In genomic region chr19:43651758-43652545, GRCh38 we compare ENCODE assay signal across 1 cellular context.
TF ChIP-seq lines count a peak whose summit lies in the region.

No MANE protein-coding gene starts in this region.

TF ChIP-seq in HepG2, 621 proteins besides CTCF, POLR2A, EP300 and RAD21 (continued from another document and continues in another):
- TF ChIP-seq ZNF687 (CRISPR knock-in tag; IDR thresholded peaks at IDR 0.05) (peak; percentile 40; the same call in 1 of the 2 replicates), ZZZ3 (CRISPR knock-in tag; IDR thresholded peaks at IDR 0.05; ENCODE audit: borderline replicate concordance) (no peak), ZNF326 (CRISPR knock-in tag; IDR thresholded peaks at IDR 0.05; ENCODE audit: borderline replicate concordance) (no peak), ZNF720 (CRISPR knock-in tag; IDR thresholded peaks at IDR 0.05) (no peak), ZNF672 (CRISPR knock-in tag; IDR thresholded peaks at IDR 0.05) (no peak), ZNF850 (CRISPR knock-in tag; conservative IDR thresholded peaks at IDR 0.05) (no peak), FOXM1 (CRISPR knock-in tag; IDR thresholded peaks at IDR 0.05) (no peak), ETV5 (CRISPR knock-in tag; IDR thresholded peaks at IDR 0.05; ENCODE audit: borderline replicate concordance) (no peak; the same call in 1 of the 2 replicates), EZH2 (conservative IDR thresholded peaks at IDR 0.05; ENCODE audit: low read depth, low read length) (no peak), PATZ1 (CRISPR knock-in tag; IDR thresholded peaks at IDR 0.05) (peak; percentile 42; the same call in 1 of the 2 replicates), EHMT2 (IDR thresholded peaks at IDR 0.05; ENCODE audit: borderline replicate concordance, low read depth, low read length) (no peak), IKZF5 (CRISPR knock-in tag; IDR thresholded peaks at IDR 0.05) (no peak), PAXIP1 (CRISPR knock-in tag; conservative IDR thresholded peaks at IDR 0.05) (no peak), EED (CRISPR knock-in tag; IDR thresholded peaks at IDR 0.05) (no peak), THRA (CRISPR knock-in tag; IDR thresholded peaks at IDR 0.05; ENCODE audit: borderline replicate concordance) (peak; percentile 72; the same call in 1 of the 2 replicates), U2AF2 (IDR thresholded peaks at IDR 0.05; ENCODE audit: low read depth, low read length) (no peak), ZNF616 (CRISPR knock-in tag; IDR thresholded peaks at IDR 0.05; ENCODE audit: low read depth) (no peak), ZFP36 (IDR thresholded peaks at IDR 0.05; ENCODE audit: borderline replicate concordance, low read depth, low read length, partially characterized antibody) (no peak), MED1 (CRISPR knock-in tag; IDR thresholded peaks at IDR 0.05) (no peak), NFRKB (IDR thresholded peaks at IDR 0.05) (no peak), CSRNP1 (CRISPR knock-in tag; IDR thresholded peaks at IDR 0.05) (no peak), SMARCC2 (IDR thresholded peaks at IDR 0.05) (no peak), ZNF776 (CRISPR knock-in tag; IDR thresholded peaks at IDR 0.05) (no peak), TFE3 (CRISPR knock-in tag; IDR thresholded peaks at IDR 0.05) (no peak), TAF1 (CRISPR knock-in tag; IDR thresholded peaks at IDR 0.05) (no peak; the same call in 1 of the 2 replicates), TARDBP (CRISPR knock-in tag; IDR thresholded peaks at IDR 0.05) (no peak), ZNF790 (CRISPR knock-in tag; IDR thresholded peaks at IDR 0.05; ENCODE audit: borderline replicate concordance) (no peak), ZNF576 (CRISPR knock-in tag; IDR thresholded peaks at IDR 0.05) (no peak), ZNF263 (CRISPR knock-in tag; IDR thresholded peaks at IDR 0.05) (0 out of 2 replicates have a peak, but pooled peaks have one; percentile 30), RBM39 (IDR thresholded peaks at IDR 0.05; ENCODE audit: low read depth, low read length, poor library complexity, severe bottlenecking) (no peak), HMG20A (CRISPR knock-in tag; IDR thresholded peaks at IDR 0.05; ENCODE audit: borderline replicate concordance) (no peak; the same call in 1 of the 2 replicates), NFIC (IDR thresholded peaks at IDR 0.05; ENCODE audit: low read length) (no peak), HIVEP1 (CRISPR knock-in tag; IDR thresholded peaks at IDR 0.05) (no peak), HOMEZ (CRISPR knock-in tag; IDR thresholded peaks at IDR 0.05; ENCODE audit: low read depth) (no peak; the same call in 1 of the 2 replicates), E2F2 (CRISPR knock-in tag; IDR thresholded peaks at IDR 0.05; ENCODE audit: borderline replicate concordance) (no peak), ZNF644 (CRISPR knock-in tag; IDR thresholded peaks at IDR 0.05; ENCODE audit: low read depth) (no peak), KAT8 (CRISPR knock-in tag; IDR thresholded peaks at IDR 0.05) (peak; percentile 56; the same call in 1 of the 2 replicates), HNF4G (IDR thresholded peaks at IDR 0.05; ENCODE audit: borderline replicate concordance, low read depth, low read length) (no peak), HNF4G (CRISPR knock-in tag; IDR thresholded peaks at IDR 0.05; ENCODE audit: borderline replicate concordance, low read depth) (no peak), KDM3A (CRISPR knock-in tag; IDR thresholded peaks at IDR 0.05; ENCODE audit: low read depth) (no peak)
